ENCODE assay signal across 17 cellular contexts in genomic region chr9:93557366-93558137, GRCh38. TPM values are rescaled to one million over a fixed set of nuclear protein-coding genes. Genes with fewer than 3 reads are reported as not detected.
DNase-seq lines count a peak whose midpoint lies in the region; ATAC-seq and TF ChIP-seq lines count a peak whose summit lies in the region.
"Had no signal": no experiment of that assay in that cellular context is flagged by ENCODE, and none has a peak within 500 bp of the region (broad histone marks: within the 10 kb centered on the region; RNA-seq: fewer than 3 reads in every experiment).

No MANE protein-coding gene starts in this region.

- H3K9me2 ChIP-seq in MM.1S (replicated peaks; ENCODE audit: insufficient read depth, low read length): no peaks in the 10 kb centered on the region

- H3K27ac Mint-ChIP-seq in activated T-cell treated with anti-CD3 and anti-CD28 coated beads, Interleukin-2, amount 50 U/mL, for 24 hours: peak overlapping the region; percentile 71
- peak overlapping the region in 2 of 3 donors; percentile 29 to 84 for H3K27ac Mint-ChIP-seq in CD4-positive, CD25-positive, alpha-beta regulatory T cell
- H3K27ac Mint-ChIP-seq: CD8-positive, alpha-beta T cell had no signal

- H3K36me3 ChIP-seq in CD4-positive, CD25-positive, alpha-beta regulatory T cell (ENCODE audit: control insufficient read depth, insufficient read depth, low read length): peaks cover 87% of the 10 kb centered on the region
- H3K36me3 ChIP-seq in MM.1S (replicated peaks; ENCODE audit: insufficient read depth, low read length): peaks cover 31% of the 10 kb centered on the region; the same call in 1 of the 2 replicates

- H3K4me1 ChIP-seq in CD4-positive, CD25-positive, alpha-beta regulatory T cell (ENCODE audit: control insufficient read depth, insufficient read depth, low read length, poor library complexity, severe bottlenecking): no peaks in the 10 kb centered on the region
- no peaks in the 10 kb centered on the region for H3K4me1 ChIP-seq in MM.1S (ENCODE audit: low read length)

- no peaks in the 10 kb centered on the region for H3K4me1 Mint-ChIP-seq in activated T-cell treated with anti-CD3 and anti-CD28 coated beads, Interleukin-2, amount 50 U/mL, for 24 hours (ENCODE audit: low read depth)
- H3K4me1 Mint-ChIP-seq in activated T-cell treated with anti-CD3 and anti-CD28 coated beads, Interleukin-2, amount 50 U/mL, for 4 hours (ENCODE audit: low read depth): no peaks in the 10 kb centered on the region
- no peaks in the 10 kb centered on the region for H3K4me1 Mint-ChIP-seq in CD4-positive, CD25-positive, alpha-beta regulatory T cell

- H3K79me2 ChIP-seq in MM.1S (ENCODE audit: low read length): peaks cover 6% of the 10 kb centered on the region; the same call in 1 of the 2 replicates

- peaks cover 89% of the 10 kb centered on the region for H3K36me3 Mint-ChIP-seq in activated T-cell treated with anti-CD3 and anti-CD28 coated beads, Interleukin-2, amount 50 U/mL, for 24 hours (ENCODE audit: low read depth)
- peaks cover 48% of the 10 kb centered on the region for H3K36me3 Mint-ChIP-seq in activated T-cell treated with anti-CD3 and anti-CD28 coated beads, Interleukin-2, amount 50 U/mL, for 4 hours (ENCODE audit: insufficient read depth)
- peaks cover 46% of the 10 kb centered on the region for H3K36me3 Mint-ChIP-seq in CD4-positive, CD25-positive, alpha-beta regulatory T cell

- H3K9me3 ChIP-seq in CD4-positive, CD25-positive, alpha-beta regulatory T cell (ENCODE audit: control insufficient read depth in 2 of 2, low read length in 2 of 2): no peaks in the 10 kb centered on the region
- H3K9me3 ChIP-seq in MM.1S (replicated peaks; ENCODE audit: insufficient read depth, low read length): no peaks in the 10 kb centered on the region

- H3K4me3 Mint-ChIP-seq in activated T-cell treated with anti-CD3 and anti-CD28 coated beads, Interleukin-2, amount 50 U/mL, for 24 hours: no peak overlapping the region
- no peak overlapping the region for H3K4me3 Mint-ChIP-seq in activated T-cell treated with anti-CD3 and anti-CD28 coated beads, Interleukin-2, amount 50 U/mL, for 4 hours
- no peak overlapping the region for H3K4me3 Mint-ChIP-seq in CD4-positive, CD25-positive, alpha-beta regulatory T cell
- H3K4me3 Mint-ChIP-seq: CD8-positive, alpha-beta T cell; H9 had no signal

- ATAC-seq in activated T-cell treated with anti-CD3 and anti-CD28 coated beads, Interleukin-2, amount 50 U/mL, for 4 hours: no peak
- ATAC-seq in CD4-positive, CD25-positive, alpha-beta regulatory T cell (ENCODE audit: low read depth in 2 of 2): no peak
- ATAC-seq in sciatic nerve: peak; percentile 59
- ATAC-seq: CD8-positive, alpha-beta T cell had no signal

- no peaks in the 10 kb centered on the region for H4K20me1 ChIP-seq in MM.1S (ENCODE audit: insufficient read depth, low read length)

- intact Hi-C loops in sciatic nerve (cut with DNase I): no loop called here

- no peaks in the 10 kb centered on the region for H3F3A ChIP-seq in MM.1S (ENCODE audit: insufficient read depth, low read length)

- no peaks in the 10 kb centered on the region for H3K9me3 Mint-ChIP-seq in activated T-cell treated with anti-CD3 and anti-CD28 coated beads, Interleukin-2, amount 50 U/mL, for 24 hours
- no peaks in the 10 kb centered on the region for H3K9me3 Mint-ChIP-seq in activated T-cell treated with anti-CD3 and anti-CD28 coated beads, Interleukin-2, amount 50 U/mL, for 4 hours
- H3K9me3 Mint-ChIP-seq in CD4-positive, CD25-positive, alpha-beta regulatory T cell: no peaks in the 10 kb centered on the region
- H3K9me3 Mint-ChIP-seq: CD8-positive, alpha-beta T cell; H9 had no signal

- TF ChIP-seq CTCF in MM.1S (IDR thresholded peaks at IDR 0.05; ENCODE audit: low read length): no peak

- H3K4me2 ChIP-seq in MM.1S (ENCODE audit: low read depth, low read length): no peak overlapping the region

- H3K9ac ChIP-seq in MM.1S (ENCODE audit: low read length): no peak overlapping the region

- H3K27me3 Mint-ChIP-seq in activated T-cell treated with anti-CD3 and anti-CD28 coated beads, Interleukin-2, amount 50 U/mL, for 24 hours: no peaks in the 10 kb centered on the region
- no peaks in the 10 kb centered on the region for H3K27me3 Mint-ChIP-seq in activated T-cell treated with anti-CD3 and anti-CD28 coated beads, Interleukin-2, amount 50 U/mL, for 4 hours (ENCODE audit: low read depth)
- no peaks in the 10 kb centered on the region for H3K27me3 Mint-ChIP-seq in CD4-positive, CD25-positive, alpha-beta regulatory T cell

- no peak for DNase-seq in activated T-cell treated with anti-CD3 and anti-CD28 coated beads, Interleukin-2, amount 50 U/mL, for 24 hours
- no peak for DNase-seq in activated T-cell treated with anti-CD3 and anti-CD28 coated beads, Interleukin-2, amount 50 U/mL, for 4 hours
- DNase-seq in CD4-positive, CD25-positive, alpha-beta regulatory T cell: no peak
- DNase-seq in medulla oblongata (ENCODE audit: extremely low spot score): peak; percentile 51
- no peak for DNase-seq in sciatic nerve (ENCODE audit: low spot score)
- DNase-seq in SKM-1 (lab: John Stamatoyannopoulos, UW; ENCODE audit: unreplicated experiment): no peak
- DNase-seq in MM.1S: no peak
- DNase-seq: ACHN, COR-L47, DMS153, DMS79 treated with DMSO at 0.1 percent for 48 hours, EL, GDM1, GOT3, H9 had no signal

- no peak overlapping the region for H3K27ac ChIP-seq in CD4-positive, CD25-positive, alpha-beta regulatory T cell (ENCODE audit: insufficient read depth, low read length, poor library complexity, severe bottlenecking)
- H3K27ac ChIP-seq in MM.1S (ENCODE audit: low read length): no peak overlapping the region
- H3K27ac ChIP-seq: C4-2B had no signal

- no peak overlapping the region for H2AFZ ChIP-seq in MM.1S (ENCODE audit: low read length)

- H3K27me3 ChIP-seq in CD4-positive, CD25-positive, alpha-beta regulatory T cell (ENCODE audit: control insufficient read depth, insufficient read depth, low read length): no peaks in the 10 kb centered on the region
- H3K27me3 ChIP-seq in MM.1S (replicated peaks; ENCODE audit: insufficient read depth, low read length): no peaks in the 10 kb centered on the region

- no peak overlapping the region for H3K4me3 ChIP-seq in CD4-positive, CD25-positive, alpha-beta regulatory T cell (ENCODE audit: low read depth, low read length)
- H3K4me3 ChIP-seq in MM.1S (ENCODE audit: low read length): no peak overlapping the region

RNA-seq across cellular contexts. Expression of gene PHF2, which starts 18.8 kb away (rescaled TPM):
- 10 to 100 TPM; 19.2 to 20.8 (median 20.8) TPM for total RNA-seq in activated T-cell treated with anti-CD3 and anti-CD28 coated beads, Interleukin-2, amount 50 U/mL, for 4 hours
- total RNA-seq in CD4-positive, CD25-positive, alpha-beta regulatory T cell: 29.4 TPM
- 1 to 10 TPM in 2 of 4 donors, under 1 TPM in 2; 0.37 to 1.3 (median 0.94) TPM for polyA plus RNA-seq in CD4-positive, CD25-positive, alpha-beta regulatory T cell
- total RNA-seq in sciatic nerve: 41.5 TPM
